In genomic region chr13:99357920-99358319, GRCh38 we compare ENCODE assay signal across 2 cellular contexts.
TF ChIP-seq lines count a peak whose summit lies in the region.

No MANE protein-coding gene starts in this region.

TF ChIP-seq in liver, 16 proteins besides CTCF, POLR2A, EP300 and RAD21:
- TF ChIP-seq HNF4G (IDR thresholded peaks at IDR 0.05), result no peak
- TF ChIP-seq JUND (IDR thresholded peaks at IDR 0.05), result no peak
- TF ChIP-seq FOXA1 (IDR thresholded peaks at IDR 0.05), result no peak
- TF ChIP-seq NR2F2 (IDR thresholded peaks at IDR 0.05), result no peak
- no peak for TF ChIP-seq REST (IDR thresholded peaks at IDR 0.05)
- TF ChIP-seq HNF4A (conservative IDR thresholded peaks at IDR 0.05), result no peak
- TF ChIP-seq EGR1 (IDR thresholded peaks at IDR 0.05; ENCODE audit: low read depth in 2 of 2), result no peak
- no peak for TF ChIP-seq ATF3 (IDR thresholded peaks at IDR 0.05)

TF ChIP-seq in HepG2, 621 proteins besides CTCF, POLR2A, EP300 and RAD21:
- no peak for TF ChIP-seq RNF2 (conservative IDR thresholded peaks at IDR 0.05; ENCODE audit: low read depth)
